In the genomic region with DNA sequence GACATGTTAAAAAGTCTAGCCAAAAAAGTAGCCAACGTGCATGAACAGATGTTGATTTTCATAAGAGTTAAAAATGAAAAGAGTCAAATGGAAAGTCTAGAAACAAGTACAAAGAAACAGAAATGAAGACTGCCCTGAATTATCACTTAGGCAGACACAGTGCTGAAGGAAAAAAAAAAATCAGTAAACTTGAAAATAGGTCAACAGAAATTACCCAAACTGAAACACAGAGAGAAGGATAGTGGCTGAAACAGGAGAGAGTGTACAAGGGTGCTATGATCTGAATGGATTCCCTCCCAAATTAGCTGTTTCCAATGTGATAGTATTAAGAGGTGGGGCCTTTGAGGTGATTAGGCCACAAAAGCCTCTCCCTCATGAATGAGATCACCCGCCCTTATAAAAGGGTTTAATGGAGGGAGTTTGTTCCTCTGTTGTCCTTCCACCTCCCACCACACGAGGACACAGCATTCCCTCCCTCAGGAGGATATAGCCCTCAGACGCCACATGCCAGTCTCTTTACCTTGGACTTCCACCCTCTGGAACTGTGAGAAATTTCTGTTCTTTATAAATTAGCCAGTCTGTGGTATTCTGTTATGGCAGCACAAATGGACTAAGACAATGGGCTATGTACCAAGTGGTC, we compare ENCODE assay signal across 2 cellular contexts.
TF ChIP-seq lines count a peak whose summit lies in the region.

No MANE protein-coding gene starts in this region.

TF ChIP-seq in HCT116, 20 proteins besides CTCF, POLR2A, EP300 and RAD21 (continued from another document):
- TF ChIP-seq EZH2phosphoT487 (IDR thresholded peaks at IDR 0.05; ENCODE audit: borderline replicate concordance) (no peak), ELF1 (IDR thresholded peaks at IDR 0.05; ENCODE audit: borderline replicate concordance, low read depth) (no peak), TCF7L2 (IDR thresholded peaks at IDR 0.05; ENCODE audit: borderline replicate concordance, extremely low read depth, insufficient read depth, insufficient read length) (no peak), EZH2 (IDR thresholded peaks at IDR 0.05) (no peak), ZFX (IDR thresholded peaks at IDR 0.05) (no peak), YY1 (IDR thresholded peaks at IDR 0.05; ENCODE audit: extremely low read depth, insufficient replicate concordance, low read depth, low read length) (no peak), REST (IDR thresholded peaks at IDR 0.05; ENCODE audit: low read depth) (no peak), EGR1 (IDR thresholded peaks at IDR 0.05; ENCODE audit: low read depth) (no peak), JUND (IDR thresholded peaks at IDR 0.05) (no peak), SIN3A (IDR thresholded peaks at IDR 0.05; ENCODE audit: low read depth) (no peak), ZBTB33 (IDR thresholded peaks at IDR 0.05; ENCODE audit: extremely low read depth, insufficient replicate concordance, low read length) (no peak), FOSL1 (IDR thresholded peaks at IDR 0.05; ENCODE audit: low read depth) (no peak), CBX3 (IDR thresholded peaks at IDR 0.05; ENCODE audit: low read depth) (no peak), ATF3 (IDR thresholded peaks at IDR 0.05) (no peak)
- TF ChIP-seq, protein P1, sequence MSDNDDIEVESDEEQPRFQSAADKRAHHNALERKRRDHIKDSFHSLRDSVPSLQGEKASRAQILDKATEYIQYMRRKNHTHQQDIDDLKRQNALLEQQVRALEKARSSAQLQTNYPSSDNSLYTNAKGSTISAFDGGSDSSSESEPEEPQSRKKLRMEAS (IDR thresholded peaks at IDR 0.05) = no peak
TF ChIP-seq in HCT116: peak in this region for 0.

TF ChIP-seq in WTC11, 78 proteins besides CTCF, POLR2A, EP300 and RAD21 (continued from another document):
- TF ChIP-seq E2F1 (CRISPR knock-in tag; IDR thresholded peaks at IDR 0.05) (no peak), ZNF317 (CRISPR knock-in tag; IDR thresholded peaks at IDR 0.05; ENCODE audit: borderline replicate concordance, low read depth) (no peak), IRF2 (CRISPR knock-in tag; IDR thresholded peaks at IDR 0.05; ENCODE audit: borderline replicate concordance, low read depth) (no peak), ZNF263 (CRISPR knock-in tag; IDR thresholded peaks at IDR 0.05; ENCODE audit: low read depth) (no peak), ZNF232 (CRISPR knock-in tag; IDR thresholded peaks at IDR 0.05) (no peak), ESRRA (CRISPR knock-in tag; IDR thresholded peaks at IDR 0.05; ENCODE audit: borderline replicate concordance) (no peak), FOXP1 (CRISPR knock-in tag; IDR thresholded peaks at IDR 0.05; ENCODE audit: borderline replicate concordance) (no peak)
- TF ChIP-seq, protein P2, sequence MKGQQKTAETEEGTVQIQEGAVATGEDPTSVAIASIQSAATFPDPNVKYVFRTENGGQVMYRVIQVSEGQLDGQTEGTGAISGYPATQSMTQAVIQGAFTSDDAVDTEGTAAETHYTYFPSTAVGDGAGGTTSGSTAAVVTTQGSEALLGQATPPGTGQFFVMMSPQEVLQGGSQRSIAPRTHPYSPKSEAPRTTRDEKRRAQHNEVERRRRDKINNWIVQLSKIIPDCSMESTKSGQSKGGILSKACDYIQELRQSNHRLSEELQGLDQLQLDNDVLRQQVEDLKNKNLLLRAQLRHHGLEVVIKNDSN (CRISPR knock-in tag; IDR thresholded peaks at IDR 0.05) = no peak
